ENCODE assay signal across 1 cellular context in the genomic region with DNA sequence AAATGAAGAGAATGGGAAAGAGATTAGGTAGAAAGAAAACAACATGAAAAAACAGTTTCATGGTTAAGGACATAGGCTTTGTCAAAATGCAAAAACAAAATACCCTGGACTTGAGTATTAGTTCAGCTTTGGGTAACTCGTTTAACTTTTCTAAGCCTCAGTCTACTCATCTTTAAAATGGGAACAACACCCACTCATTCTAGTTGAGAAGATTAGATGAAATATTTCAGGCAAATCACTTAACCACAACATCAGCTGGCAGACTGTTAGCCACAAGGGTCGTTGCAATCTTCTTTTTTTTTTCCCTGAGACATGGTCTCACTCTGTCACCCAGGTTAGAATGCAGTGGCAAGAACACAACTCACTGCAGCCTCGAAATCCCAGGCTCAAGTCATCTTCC.
A peak's percentile ranks its signal among the peaks of the same experiment; 100 is the strongest.
TF ChIP-seq lines count a peak whose summit lies in the region.

No MANE protein-coding gene starts in this region.

TF ChIP-seq in K562, 482 proteins besides CTCF, POLR2A, EP300 and RAD21:
- TF ChIP-seq TCF7 (IDR thresholded peaks at IDR 0.05; ENCODE audit: borderline replicate concordance) (no peak), KDM1A (IDR thresholded peaks at IDR 0.05) (peak; percentile 18 to 42; a peak in 1 of 4 replicates), NR1H2 (CRISPR knock-in tag; IDR thresholded peaks at IDR 0.05) (no peak), RBM25 (IDR thresholded peaks at IDR 0.05; ENCODE audit: low read depth, low read length, severe bottlenecking) (peak; percentile 95)
